ENCODE assay signal across 8 cellular contexts in genomic region chr1:99180343-99180808, GRCh38.
DNase-seq lines count a peak whose midpoint lies in the region; ATAC-seq, FAIRE-seq and TF ChIP-seq lines count a peak whose summit lies in the region.

No MANE protein-coding gene starts in this region.

- in situ Hi-C loops in K562 (cut with MboI), result loop anchor here (10.0 kb wide), 1 partner anchor 524 kb away; no protein-coding TSS in a partner anchor

- peak; percentile 88 for TF ChIP-seq CTCF in A673 (conservative IDR thresholded peaks at IDR 0.05; ENCODE audit: low read depth, low read length)
- peak; percentile 67 to 87 (median 73) for TF ChIP-seq CTCF in K562 (IDR thresholded peaks at IDR 0.05 in 2 of 3, conservative IDR thresholded peaks at IDR 0.05 in 1 of 3; ENCODE audit: insufficient read depth in 2 of 3, low read depth in 1 of 3, low read length in 3 of 3)

- no peak overlapping the region for H3K9ac ChIP-seq in K562 (ENCODE audit: insufficient read depth in 1 of 2, low read depth in 2 of 2, low read length in 2 of 2)
- peak overlapping the region; percentile 36 for H3K9ac ChIP-seq in iPS-18a (ENCODE audit: low read length)

- POLR2A ChIA-PET in A673 (lab: Charles Lee; ENCODE audit: low non-redundant PET), result no interaction called here
- POLR2A ChIA-PET in K562 (lab: Yijun Ruan, JAX), result no interaction called here

- CTCF ChIA-PET in A673 (lab: Charles Lee), result interaction anchor here (0.5 to 0.7 kb wide), 2 partner anchors 274 to 527 kb away, joined by 3 to 5 read pairs; no protein-coding TSS in a partner anchor
- CTCF ChIA-PET in K562 (lab: Yijun Ruan, JAX; ENCODE audit: low intra/inter-chr PET ratio), result interaction anchor here (1.2 to 1.4 kb wide), 5 partner anchors 301 to 557 kb away, joined by 3 to 11 read pairs (median 8); no protein-coding TSS in a partner anchor

- TF ChIP-seq POLR2A in K562 (conservative IDR thresholded peaks at IDR 0.05), result no peak

- H3K27ac ChIP-seq in A673 (ENCODE audit: low read depth, low read length, poor library complexity, severe bottlenecking) (no peak overlapping the region), K562 (ENCODE audit: extremely low read depth, low read depth, low read length) (no peak overlapping the region), iPS-18a (ENCODE audit: low read length) (peak overlapping the region; percentile 93)

- peak; percentile 92 to 94 for TF ChIP-seq RAD21 in K562 (CRISPR knock-in tag; conservative IDR thresholded peaks at IDR 0.05 in 1 of 2, IDR thresholded peaks at IDR 0.05 in 1 of 2)

- no peaks in the 10 kb centered on the region for H4K20me1 ChIP-seq in K562 (replicated peaks; ENCODE audit: control insufficient read depth, insufficient read depth, low read length)

- H2AFZ ChIP-seq in K562 (ENCODE audit: low read depth, low read length), result peak overlapping the region; percentile 88

- no peak overlapping the region for H3K4me3 ChIP-seq in A673 (ENCODE audit: low read depth, low read length, poor library complexity, severe bottlenecking)
- H3K4me3 ChIP-seq in K562, result no peak overlapping the region
- no peak overlapping the region for H3K4me3 ChIP-seq in iPS-18a (ENCODE audit: low read length)

- H3K4me1 ChIP-seq in A673 (ENCODE audit: insufficient read depth, low read length, poor library complexity, severe bottlenecking), result no peaks in the 10 kb centered on the region
- no peaks in the 10 kb centered on the region for H3K4me1 ChIP-seq in K562 (replicated peaks in 1 of 2; ENCODE audit: control insufficient read depth in 2 of 2, insufficient read depth in 2 of 2, low read length in 2 of 2)
- peaks cover 3% of the 10 kb centered on the region for H3K4me1 ChIP-seq in iPS-18a (ENCODE audit: control insufficient read depth, low read depth, low read length)

- H3K9me3 ChIP-seq in A673 (ENCODE audit: low read depth, low read length, poor library complexity, severe bottlenecking) (no peaks in the 10 kb centered on the region), K562 (replicated peaks; ENCODE audit: control insufficient read depth, insufficient read depth, low read depth, low read length) (no peaks in the 10 kb centered on the region), iPS-18a (ENCODE audit: control insufficient read depth, low read depth, low read length) (no peaks in the 10 kb centered on the region)

- no peaks in the 10 kb centered on the region for H3K79me2 ChIP-seq in K562 (ENCODE audit: control insufficient read depth, insufficient read depth, low read length)

- intact Hi-C loops in A673 (cut with micrococcal nuclease; ENCODE audit: unreplicated experiment) (loop anchor here (1.0 kb wide), 3 partner anchors 301 to 557 kb away; no protein-coding TSS in a partner anchor), K562 (cut with micrococcal nuclease) (loop anchor here (1.0 kb wide), 4 partner anchors 301 to 527 kb away; no protein-coding TSS in a partner anchor)

- H3K36me3 ChIP-seq in A673 (ENCODE audit: insufficient read depth, low read length, poor library complexity, severe bottlenecking) (no peaks in the 10 kb centered on the region), K562 (ENCODE audit: control insufficient read depth, insufficient read depth, low read length) (no peaks in the 10 kb centered on the region), iPS-18a (ENCODE audit: control insufficient read depth, low read depth, low read length) (no peaks in the 10 kb centered on the region)

- TF ChIP-seq EP300 in K562 (IDR thresholded peaks at IDR 0.05; ENCODE audit: low read length), result no peak

- peak overlapping the region; percentile 24; the same call in 1 of the 2 replicates for H3K4me2 ChIP-seq in K562 (ENCODE audit: insufficient read depth, low read length)

- no peaks in the 10 kb centered on the region for H3K9me1 ChIP-seq in K562 (ENCODE audit: control insufficient read depth, insufficient read depth, low read length)

- DNase-seq in A673 (ENCODE audit: low spot score), result peak; percentile 87
- DNase-seq in NCI-H187 treated with DMSO at 0.1 percent for 48 hours (lab: John Stamatoyannopoulos, UW), result peak; percentile 83
- peak; percentile 32 for DNase-seq in T1000 (lab: John Stamatoyannopoulos, UW)
- peak; percentile 44 to 83 (median 50) for DNase-seq in K562 (ENCODE audit: extremely low read depth in 1 of 4, low spot score in 3 of 4)
- peak; percentile 33 to 59 for DNase-seq in stimulated activated CD4-positive, alpha-beta T cell treated with anti-CD3 and anti-CD28 coated beads, Interleukin-12 subunit alpha, Interleukin-12 subunit beta, amount 100 ng/mL, for 24 hours (ENCODE audit: low read depth in 2 of 2)

- no TSS peak for BruUV-seq in A673 (replicated peaks; lab: Mats Ljungman, UMichigan)
- no TSS peak for BruUV-seq in K562 (replicated peaks; lab: Mats Ljungman, UMichigan)

- peak; percentile 98 for ATAC-seq in GM18517 (IDR thresholded peaks at IDR 0.05; ENCODE audit: unreplicated experiment)
- peak; percentile 98 for ATAC-seq in HG03025 (IDR thresholded peaks at IDR 0.05; ENCODE audit: low FRiP score, unreplicated experiment)
- ATAC-seq in K562, result peak; percentile 99

- 0% methylated on average over 3 of the region's 3 CpGs for WGBS in K562 (ENCODE audit: insufficient coverage, low coverage, missing lambda C conversion rate)

- peak; percentile 72 for FAIRE-seq in K562 (lab: Jason Lieb, UNC)

- H3K27me3 ChIP-seq in A673 (replicated peaks; ENCODE audit: insufficient read depth, low read depth, low read length, poor library complexity) (no peaks in the 10 kb centered on the region), K562 (ENCODE audit: control insufficient read depth in 2 of 2, insufficient read depth in 2 of 2, low read length in 2 of 2) (no peaks in the 10 kb centered on the region), iPS-18a (ENCODE audit: control insufficient read depth, insufficient read depth, low read length) (no peaks in the 10 kb centered on the region)

TF ChIP-seq in K562, 482 proteins besides CTCF, POLR2A, EP300 and RAD21 (continues in another document):
- TF ChIP-seq SMAD3 (CRISPR knock-in tag; conservative IDR thresholded peaks at IDR 0.05), result 0 out of 2 replicates have a peak, but pooled peaks have one; percentile 11
- no peak for TF ChIP-seq TBP (optimal IDR thresholded peaks at IDR 0.05; ENCODE audit: low read depth, low read length)
- TF ChIP-seq DEAF1 (CRISPR knock-in tag; IDR thresholded peaks at IDR 0.05), result peak; percentile 90
- peak; percentile 69 for TF ChIP-seq RFX1 (IDR thresholded peaks at IDR 0.05)
- TF ChIP-seq ZBTB9 (CRISPR knock-in tag; IDR thresholded peaks at IDR 0.05), result 0 out of 2 replicates have a peak, but pooled peaks have one; percentile 41
- TF ChIP-seq ZC3H11A (IDR thresholded peaks at IDR 0.05; ENCODE audit: low read depth, low read length), result peak; percentile 96
- peak; percentile 83 for TF ChIP-seq TEAD4 (IDR thresholded peaks at IDR 0.05; ENCODE audit: low read length)
- TF ChIP-seq TEAD4 (CRISPR knock-in tag; IDR thresholded peaks at IDR 0.05; ENCODE audit: borderline replicate concordance), result no peak
- TF ChIP-seq CREB3 (tag; conservative IDR thresholded peaks at IDR 0.05; ENCODE audit: low read depth), result 0 out of 2 replicates have a peak, but pooled peaks have one; percentile 27
- TF ChIP-seq ETV1 (tag; conservative IDR thresholded peaks at IDR 0.05; ENCODE audit: low read depth), result no peak
- peak; percentile 22; the same call in 1 of the 2 replicates for TF ChIP-seq JUND (IDR thresholded peaks at IDR 0.05; ENCODE audit: borderline replicate concordance, low read depth, low read length)
- TF ChIP-seq JUND (tag; IDR thresholded peaks at IDR 0.05; ENCODE audit: borderline replicate concordance, low read depth, low read length), result no peak
- TF ChIP-seq CBX8 (IDR thresholded peaks at IDR 0.05; ENCODE audit: borderline replicate concordance, extremely low read depth, low read depth, low read length, poor library complexity, severe bottlenecking), result no peak
- no peak for TF ChIP-seq COPS2 (conservative IDR thresholded peaks at IDR 0.05)
- TF ChIP-seq CEBPB (tag; IDR thresholded peaks at IDR 0.05), result peak; percentile 15; the same call in 1 of the 2 replicates
- TF ChIP-seq ZNF263 (CRISPR knock-in tag; IDR thresholded peaks at IDR 0.05; ENCODE audit: borderline replicate concordance), result no peak
- no peak for TF ChIP-seq ZNF79 (CRISPR knock-in tag; IDR thresholded peaks at IDR 0.05; ENCODE audit: low read depth)

Comparison
In these comparisons a context has a peak if more than half of its experiments do, and no peak if none do; other contexts are left out.
1. DNase-seq: peak in every context shown above with its lines; median percentile 87 in A673; 83 in NCI-H187 treated with DMSO at 0.1 percent for 48 hours; 50 in K562; 46 in stimulated activated CD4-positive, alpha-beta T cell treated with anti-CD3 and anti-CD28 coated beads, Interleukin-12 subunit alpha, Interleukin-12 subunit beta, amount 100 ng/mL, for 24 hours; 32 in T1000.